In the genomic region with DNA sequence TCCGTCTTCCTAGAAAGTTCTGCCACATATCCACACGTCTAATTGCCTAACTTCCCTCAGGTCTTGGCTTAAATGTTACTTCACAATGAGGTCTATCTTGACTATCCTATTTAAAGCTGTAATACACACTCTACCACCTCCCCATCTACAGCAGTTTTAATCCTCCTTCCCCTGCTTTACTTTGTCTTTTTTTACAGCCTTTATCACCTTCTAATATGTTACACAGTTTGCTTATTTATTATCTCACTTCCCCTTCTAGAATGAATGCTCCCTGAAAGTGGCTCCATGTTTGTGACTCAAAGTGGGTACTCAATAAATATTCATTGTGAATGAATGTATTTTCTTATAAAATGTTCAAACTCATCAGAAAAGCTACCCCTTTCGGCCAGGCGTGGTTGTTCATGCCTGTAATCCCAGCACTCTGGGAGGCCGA, we compare ENCODE assay signal across 1 cellular context.
TF ChIP-seq lines count a peak whose summit lies in the region.

No MANE protein-coding gene starts in this region.

TF ChIP-seq in GM12878, 131 proteins besides CTCF, POLR2A, EP300 and RAD21:
- TF ChIP-seq NRF1 (conservative IDR thresholded peaks at IDR 0.05; ENCODE audit: low read depth, low read length) = no peak
- TF ChIP-seq SPI1 (IDR thresholded peaks at IDR 0.05; ENCODE audit: borderline replicate concordance, insufficient read depth, low read depth, low read length) = peak; percentile 52; the same call in 1 of the 2 replicates
- TF ChIP-seq ZNF274 (IDR thresholded peaks at IDR 0.05; ENCODE audit: insufficient read depth, insufficient read length) = no peak
- no peak for TF ChIP-seq SIN3A (IDR thresholded peaks at IDR 0.05; ENCODE audit: low read depth, low read length)
- TF ChIP-seq HDGF (IDR thresholded peaks at IDR 0.05) = no peak
- no peak for TF ChIP-seq ZNF622 (IDR thresholded peaks at IDR 0.05)
- TF ChIP-seq JUNB (IDR thresholded peaks at IDR 0.05) = peak; percentile 35; the same call in 1 of the 2 replicates
- no peak for TF ChIP-seq USF1 (IDR thresholded peaks at IDR 0.05; ENCODE audit: borderline replicate concordance, extremely low read length, insufficient read depth, low read depth, low read length)
